Comparison of ENCODE assay signal across 1 cellular context in the genomic region with DNA sequence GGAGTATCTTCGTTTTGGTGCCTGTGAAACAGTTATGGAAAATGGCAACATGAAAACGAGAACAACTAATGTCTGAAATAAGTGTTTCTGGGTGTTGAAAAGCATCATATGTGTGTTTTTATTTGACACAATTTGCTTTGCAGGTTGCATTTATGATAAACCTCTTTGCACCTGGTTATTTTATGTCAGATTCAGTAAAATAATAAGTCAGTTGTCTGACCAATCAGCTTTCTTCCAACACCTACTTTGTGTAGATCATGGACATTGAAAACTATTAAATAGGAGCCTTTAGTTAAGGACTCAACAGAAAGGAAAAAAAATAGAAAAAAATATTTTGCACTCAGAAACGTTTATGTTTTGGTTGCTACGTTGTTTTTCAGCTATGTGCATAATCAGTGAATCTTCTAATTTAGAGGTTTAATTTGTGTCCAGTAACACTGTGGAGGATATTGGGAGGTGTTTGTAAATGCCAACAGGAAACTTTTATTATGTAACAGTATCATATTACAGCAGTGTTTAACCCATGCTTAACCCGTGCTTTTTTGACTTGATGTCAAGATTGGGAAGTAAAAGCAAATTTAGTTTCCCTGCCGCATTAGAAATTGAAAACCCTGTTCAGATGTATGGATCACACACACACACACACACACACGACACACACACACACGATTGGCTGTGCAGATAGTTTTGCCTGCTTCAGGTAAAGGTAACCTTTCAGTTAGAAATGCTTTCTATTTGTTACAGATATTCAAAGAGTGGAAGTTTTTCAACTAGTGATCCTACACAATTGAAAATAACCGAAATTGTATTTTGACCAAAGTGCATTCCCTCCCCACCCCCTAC.
TF ChIP-seq lines count a peak whose summit lies in the region.

No MANE protein-coding gene starts in this region.

TF ChIP-seq in HepG2, 621 proteins besides CTCF, POLR2A, EP300 and RAD21 (continued from another document and continues in another):
- TF ChIP-seq ZNF18 (CRISPR knock-in tag; IDR thresholded peaks at IDR 0.05; ENCODE audit: insufficient replicate concordance) (no peak), SNRNP70 (IDR thresholded peaks at IDR 0.05; ENCODE audit: low read depth, low read length) (no peak), SMAD3 (CRISPR knock-in tag; IDR thresholded peaks at IDR 0.05) (0 out of 2 replicates have a peak, but pooled peaks have one; percentile 44), HNRNPK (IDR thresholded peaks at IDR 0.05; ENCODE audit: low read depth, low read length, poor library complexity, severe bottlenecking) (no peak), HDAC1 (CRISPR knock-in tag; IDR thresholded peaks at IDR 0.05) (no peak), TP53 (CRISPR knock-in tag; conservative IDR thresholded peaks at IDR 0.05) (no peak), HNF4A (CRISPR knock-in tag; IDR thresholded peaks at IDR 0.05) (0 out of 2 replicates have a peak, but pooled peaks have one; percentile 7), HDAC6 (IDR thresholded peaks at IDR 0.05; ENCODE audit: low read depth, low read length) (no peak), DNMT3B (CRISPR knock-in tag; conservative IDR thresholded peaks at IDR 0.05) (no peak), ZNF790 (CRISPR knock-in tag; IDR thresholded peaks at IDR 0.05; ENCODE audit: borderline replicate concordance) (no peak), HIVEP1 (CRISPR knock-in tag; IDR thresholded peaks at IDR 0.05) (no peak), ZKSCAN1 (IDR thresholded peaks at IDR 0.05; ENCODE audit: low read length) (no peak), ARHGAP35 (CRISPR knock-in tag; IDR thresholded peaks at IDR 0.05; ENCODE audit: borderline replicate concordance) (no peak), CENPT (CRISPR knock-in tag; IDR thresholded peaks at IDR 0.05; ENCODE audit: low read depth) (no peak), FOXA3 (CRISPR knock-in tag; IDR thresholded peaks at IDR 0.05) (peak; percentile 39; the same call in 1 of the 2 replicates), PLRG1 (conservative IDR thresholded peaks at IDR 0.05) (no peak), DDIT3 (CRISPR knock-in tag; IDR thresholded peaks at IDR 0.05) (no peak), ZNF713 (CRISPR knock-in tag; IDR thresholded peaks at IDR 0.05) (no peak), KLF6 (CRISPR knock-in tag; IDR thresholded peaks at IDR 0.05) (no peak), ZNF337 (CRISPR knock-in tag; IDR thresholded peaks at IDR 0.05; ENCODE audit: borderline replicate concordance, low read depth) (no peak), JUND (CRISPR knock-in tag; IDR thresholded peaks at IDR 0.05) (no peak), FOXJ3 (CRISPR knock-in tag; IDR thresholded peaks at IDR 0.05; ENCODE audit: borderline replicate concordance) (no peak), SUZ12 (IDR thresholded peaks at IDR 0.05; ENCODE audit: low read depth, low read length) (no peak), POGK (CRISPR knock-in tag; conservative IDR thresholded peaks at IDR 0.05) (0 out of 2 replicates have a peak, but pooled peaks have one; percentile 25), STAT5B (CRISPR knock-in tag; IDR thresholded peaks at IDR 0.05) (no peak), BORCS8-MEF2B (CRISPR knock-in tag; IDR thresholded peaks at IDR 0.05) (no peak), CBX2 (IDR thresholded peaks at IDR 0.05; ENCODE audit: low read depth, low read length) (no peak), CBX2 (CRISPR knock-in tag; IDR thresholded peaks at IDR 0.05; ENCODE audit: low read depth) (no peak), XRCC5 (optimal IDR thresholded peaks at IDR 0.05; ENCODE audit: low read length) (no peak), ZKSCAN5 (CRISPR knock-in tag; IDR thresholded peaks at IDR 0.05) (no peak), NCOR1 (IDR thresholded peaks at IDR 0.05; ENCODE audit: borderline replicate concordance, low read length) (0 out of 2 replicates have a peak, but pooled peaks have one; percentile 41), AGO1 (IDR thresholded peaks at IDR 0.05; ENCODE audit: low read depth, low read length, poor library complexity, severe bottlenecking) (no peak), ZNF556 (CRISPR knock-in tag; IDR thresholded peaks at IDR 0.05; ENCODE audit: borderline replicate concordance) (no peak), ZNF225 (CRISPR knock-in tag; IDR thresholded peaks at IDR 0.05) (no peak), ZZZ3 (CRISPR knock-in tag; IDR thresholded peaks at IDR 0.05; ENCODE audit: borderline replicate concordance) (no peak), GFI1 (CRISPR knock-in tag; IDR thresholded peaks at IDR 0.05; ENCODE audit: borderline replicate concordance) (no peak), ZNF160 (CRISPR knock-in tag; IDR thresholded peaks at IDR 0.05) (no peak), BHLHE40 (IDR thresholded peaks at IDR 0.05; ENCODE audit: low read length) (no peak), ZNF431 (CRISPR knock-in tag; IDR thresholded peaks at IDR 0.05; ENCODE audit: borderline replicate concordance, low read depth) (no peak), ZNF629 (CRISPR knock-in tag; conservative IDR thresholded peaks at IDR 0.05) (no peak), ZNF773 (CRISPR knock-in tag; IDR thresholded peaks at IDR 0.05; ENCODE audit: borderline replicate concordance) (no peak), SIX4 (CRISPR knock-in tag; IDR thresholded peaks at IDR 0.05) (peak; percentile 99), SYNCRIP (IDR thresholded peaks at IDR 0.05; ENCODE audit: insufficient read depth, low read depth, low read length) (no peak), ZNF354B (CRISPR knock-in tag; IDR thresholded peaks at IDR 0.05) (no peak), SOX6 (IDR thresholded peaks at IDR 0.05) (no peak), SOX6 (CRISPR knock-in tag; IDR thresholded peaks at IDR 0.05) (peak; percentile 51; the same call in 1 of the 2 replicates), RCOR2 (CRISPR knock-in tag; IDR thresholded peaks at IDR 0.05) (no peak), ZNF432 (CRISPR knock-in tag; IDR thresholded peaks at IDR 0.05; ENCODE audit: borderline replicate concordance) (no peak), ZNF570 (CRISPR knock-in tag; IDR thresholded peaks at IDR 0.05; ENCODE audit: borderline replicate concordance) (no peak), POLR2AphosphoS2 (IDR thresholded peaks at IDR 0.05; ENCODE audit: low read depth, low read length) (no peak), SP5 (CRISPR knock-in tag; IDR thresholded peaks at IDR 0.05; ENCODE audit: borderline replicate concordance, low read depth) (no peak)
- TF ChIP-seq, protein P1, sequence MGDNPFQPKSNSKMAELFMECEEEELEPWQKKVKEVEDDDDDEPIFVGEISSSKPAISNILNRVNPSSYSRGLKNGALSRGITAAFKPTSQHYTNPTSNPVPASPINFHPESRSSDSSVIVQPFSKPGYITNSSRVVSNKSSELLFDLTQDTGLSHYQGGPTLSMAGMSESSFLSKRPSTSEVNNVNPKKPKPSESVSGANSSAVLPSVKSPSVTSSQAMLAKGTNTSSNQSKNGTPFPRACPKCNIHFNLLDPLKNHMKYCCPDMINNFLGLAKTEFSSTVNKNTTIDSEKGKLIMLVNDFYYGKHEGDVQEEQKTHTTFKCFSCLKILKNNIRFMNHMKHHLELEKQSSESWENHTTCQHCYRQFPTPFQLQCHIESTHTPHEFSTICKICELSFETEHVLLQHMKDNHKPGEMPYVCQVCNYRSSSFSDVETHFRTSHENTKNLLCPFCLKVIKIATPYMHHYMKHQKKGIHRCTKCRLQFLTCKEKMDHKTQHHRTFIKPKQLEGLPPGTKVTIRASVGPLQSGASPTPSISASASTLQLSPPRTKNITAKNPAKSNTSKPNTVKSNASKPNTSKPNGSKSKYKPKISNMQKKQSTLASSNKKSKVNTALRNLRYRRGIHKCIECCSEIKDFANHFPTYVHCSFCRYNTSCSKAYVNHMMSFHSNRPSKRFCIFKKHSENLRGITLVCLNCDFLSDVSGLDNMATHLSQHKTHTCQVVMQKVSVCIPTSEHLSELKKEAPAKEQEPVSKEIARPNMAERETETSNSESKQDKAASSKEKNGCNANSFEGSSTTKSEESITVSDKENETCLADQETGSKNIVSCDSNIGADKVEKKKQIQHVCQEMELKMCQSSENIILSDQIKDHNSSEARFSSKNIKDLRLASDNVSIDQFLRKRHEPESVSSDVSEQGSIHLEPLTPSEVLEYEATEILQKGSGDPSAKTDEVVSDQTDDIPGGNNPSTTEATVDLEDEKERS (CRISPR knock-in tag; IDR thresholded peaks at IDR 0.05): no peak
- TF ChIP-seq, protein P2, sequence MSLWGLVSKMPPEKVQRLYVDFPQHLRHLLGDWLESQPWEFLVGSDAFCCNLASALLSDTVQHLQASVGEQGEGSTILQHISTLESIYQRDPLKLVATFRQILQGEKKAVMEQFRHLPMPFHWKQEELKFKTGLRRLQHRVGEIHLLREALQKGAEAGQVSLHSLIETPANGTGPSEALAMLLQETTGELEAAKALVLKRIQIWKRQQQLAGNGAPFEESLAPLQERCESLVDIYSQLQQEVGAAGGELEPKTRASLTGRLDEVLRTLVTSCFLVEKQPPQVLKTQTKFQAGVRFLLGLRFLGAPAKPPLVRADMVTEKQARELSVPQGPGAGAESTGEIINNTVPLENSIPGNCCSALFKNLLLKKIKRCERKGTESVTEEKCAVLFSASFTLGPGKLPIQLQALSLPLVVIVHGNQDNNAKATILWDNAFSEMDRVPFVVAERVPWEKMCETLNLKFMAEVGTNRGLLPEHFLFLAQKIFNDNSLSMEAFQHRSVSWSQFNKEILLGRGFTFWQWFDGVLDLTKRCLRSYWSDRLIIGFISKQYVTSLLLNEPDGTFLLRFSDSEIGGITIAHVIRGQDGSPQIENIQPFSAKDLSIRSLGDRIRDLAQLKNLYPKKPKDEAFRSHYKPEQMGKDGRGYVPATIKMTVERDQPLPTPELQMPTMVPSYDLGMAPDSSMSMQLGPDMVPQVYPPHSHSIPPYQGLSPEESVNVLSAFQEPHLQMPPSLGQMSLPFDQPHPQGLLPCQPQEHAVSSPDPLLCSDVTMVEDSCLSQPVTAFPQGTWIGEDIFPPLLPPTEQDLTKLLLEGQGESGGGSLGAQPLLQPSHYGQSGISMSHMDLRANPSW (CRISPR knock-in tag; IDR thresholded peaks at IDR 0.05; ENCODE audit: borderline replicate concordance): no peak
- TF ChIP-seq, protein P3, sequence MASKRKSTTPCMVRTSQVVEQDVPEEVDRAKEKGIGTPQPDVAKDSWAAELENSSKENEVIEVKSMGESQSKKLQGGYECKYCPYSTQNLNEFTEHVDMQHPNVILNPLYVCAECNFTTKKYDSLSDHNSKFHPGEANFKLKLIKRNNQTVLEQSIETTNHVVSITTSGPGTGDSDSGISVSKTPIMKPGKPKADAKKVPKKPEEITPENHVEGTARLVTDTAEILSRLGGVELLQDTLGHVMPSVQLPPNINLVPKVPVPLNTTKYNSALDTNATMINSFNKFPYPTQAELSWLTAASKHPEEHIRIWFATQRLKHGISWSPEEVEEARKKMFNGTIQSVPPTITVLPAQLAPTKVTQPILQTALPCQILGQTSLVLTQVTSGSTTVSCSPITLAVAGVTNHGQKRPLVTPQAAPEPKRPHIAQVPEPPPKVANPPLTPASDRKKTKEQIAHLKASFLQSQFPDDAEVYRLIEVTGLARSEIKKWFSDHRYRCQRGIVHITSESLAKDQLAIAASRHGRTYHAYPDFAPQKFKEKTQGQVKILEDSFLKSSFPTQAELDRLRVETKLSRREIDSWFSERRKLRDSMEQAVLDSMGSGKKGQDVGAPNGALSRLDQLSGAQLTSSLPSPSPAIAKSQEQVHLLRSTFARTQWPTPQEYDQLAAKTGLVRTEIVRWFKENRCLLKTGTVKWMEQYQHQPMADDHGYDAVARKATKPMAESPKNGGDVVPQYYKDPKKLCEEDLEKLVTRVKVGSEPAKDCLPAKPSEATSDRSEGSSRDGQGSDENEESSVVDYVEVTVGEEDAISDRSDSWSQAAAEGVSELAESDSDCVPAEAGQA (IDR thresholded peaks at IDR 0.05; ENCODE audit: low read depth): no peak
- TF ChIP-seq, protein P3 (CRISPR knock-in tag; IDR thresholded peaks at IDR 0.05; ENCODE audit: borderline replicate concordance): no peak
